8 cellular contexts compared by ENCODE assay signal in genomic region chr6:143600821-143601220, GRCh38.
"Had no signal": no experiment of that assay in that cellular context is flagged by ENCODE, and none has a peak within 500 bp of the region (broad histone marks: within the 10 kb centered on the region; RNA-seq: fewer than 3 reads in every experiment).

No MANE protein-coding gene starts in this region.

- FAIRE-seq: G401.6, GM12878, GM12891, GM12892, GM18507, GM19239 had no signal

- DNase-seq: GDM1, GF-D8 had no signal

- H3K4me3 ChIP-seq: GM12878 had no signal

- ATAC-seq: GM12878 had no signal
